ENCODE assay signal across 9 cellular contexts in genomic region chr13:75647126-75647784, GRCh38. TPM values are rescaled to one million over a fixed set of nuclear protein-coding genes. Genes with fewer than 3 reads are reported as not detected.
DNase-seq lines count a peak whose midpoint lies in the region; ATAC-seq and TF ChIP-seq lines count a peak whose summit lies in the region.
"Had no signal": no experiment of that assay in that cellular context is flagged by ENCODE, and none has a peak within 500 bp of the region (broad histone marks: within the 10 kb centered on the region; RNA-seq: fewer than 3 reads in every experiment).

No MANE protein-coding gene starts in this region.

- CTCF ChIA-PET in activated naive CD4-positive, alpha-beta T cell treated with anti-CD3 and anti-CD28 coated beads for 36 hours (lab: Charles Lee) = interaction anchor here (0.6 to 0.8 kb wide), 2 partner anchors 56 to 99 kb away, joined by 3 to 4 read pairs; no protein-coding TSS in a partner anchor

- no peak for TF ChIP-seq EP300 in upper lobe of left lung (IDR thresholded peaks at IDR 0.05)

- no peaks in the 10 kb centered on the region for H3K27me3 Mint-ChIP-seq in memory B cell
- H3K27me3 Mint-ChIP-seq in activated naive CD4-positive, alpha-beta T cell treated with anti-CD3 and anti-CD28 coated beads for 36 hours (ENCODE audit: low read depth) = no peaks in the 10 kb centered on the region
- H3K27me3 Mint-ChIP-seq in naive thymus-derived CD8-positive, alpha-beta T cell = no peaks in the 10 kb centered on the region

- peak; percentile 81 for ATAC-seq in GM18868 (IDR thresholded peaks at IDR 0.05; ENCODE audit: unreplicated experiment)
- ATAC-seq in GM21737 (IDR thresholded peaks at IDR 0.05; ENCODE audit: unreplicated experiment) = peak; percentile 82
- ATAC-seq in HG03378 (IDR thresholded peaks at IDR 0.05; ENCODE audit: unreplicated experiment) = peak; percentile 88
- ATAC-seq in memory B cell (ENCODE audit: low read depth) = peak; percentile 70
- ATAC-seq in upper lobe of left lung (ENCODE audit: low FRiP score in 2 of 2) = no peak
- ATAC-seq in aorta (ENCODE audit: low FRiP score) = no peak
- ATAC-seq in naive thymus-derived CD8-positive, alpha-beta T cell = no peak

- H3K27ac ChIP-seq in upper lobe of left lung = no peak overlapping the region
- no peak overlapping the region for H3K27ac ChIP-seq in aorta (ENCODE audit: low read depth in 1 of 2, low read length in 2 of 2)

- no peak for TF ChIP-seq POLR2A in upper lobe of left lung (IDR thresholded peaks at IDR 0.05)

- peaks cover 10% of the 10 kb centered on the region for H3K36me3 Mint-ChIP-seq in memory B cell
- peaks cover 1% of the 10 kb centered on the region for H3K36me3 Mint-ChIP-seq in activated naive CD4-positive, alpha-beta T cell treated with anti-CD3 and anti-CD28 coated beads for 36 hours (ENCODE audit: low read depth)
- peaks cover 5 to 13% (median 6%) of the 10 kb centered on the region in 3 donors for H3K36me3 Mint-ChIP-seq in naive thymus-derived CD8-positive, alpha-beta T cell

- H3K4me1 ChIP-seq in upper lobe of left lung (no peaks in the 10 kb centered on the region), aorta (ENCODE audit: control insufficient read depth in 1 of 2, insufficient read depth in 2 of 2, low read length in 2 of 2) (no peaks in the 10 kb centered on the region)

- no peaks in the 10 kb centered on the region for H3K27me3 ChIP-seq in upper lobe of left lung
- H3K27me3 ChIP-seq in aorta (ENCODE audit: control insufficient read depth in 1 of 2, insufficient read depth in 2 of 2, low read length in 1 of 2) = no peaks in the 10 kb centered on the region

- H3K9me3 Mint-ChIP-seq in memory B cell = no peaks in the 10 kb centered on the region
- no peaks in the 10 kb centered on the region for H3K9me3 Mint-ChIP-seq in activated naive CD4-positive, alpha-beta T cell treated with anti-CD3 and anti-CD28 coated beads for 36 hours
- no peaks in the 10 kb centered on the region for H3K9me3 Mint-ChIP-seq in naive thymus-derived CD8-positive, alpha-beta T cell

- no peak for DNase-seq in memory B cell (ENCODE audit: low spot score in 2 of 2)
- no peak for DNase-seq in upper lobe of left lung
- DNase-seq in aorta = no peak
- no peak for DNase-seq in activated naive CD4-positive, alpha-beta T cell treated with anti-CD3 and anti-CD28 coated beads for 36 hours
- no peak for DNase-seq in naive thymus-derived CD8-positive, alpha-beta T cell
- DNase-seq: effector CD8-positive, alpha-beta T cell had no signal

- peak overlapping the region; percentile 4 for H3K27ac Mint-ChIP-seq in memory B cell
- no peak overlapping the region for H3K27ac Mint-ChIP-seq in activated naive CD4-positive, alpha-beta T cell treated with anti-CD3 and anti-CD28 coated beads for 36 hours
- no peak overlapping the region for H3K27ac Mint-ChIP-seq in naive thymus-derived CD8-positive, alpha-beta T cell

- no peaks in the 10 kb centered on the region for H3K36me3 ChIP-seq in upper lobe of left lung
- H3K36me3 ChIP-seq in aorta (ENCODE audit: control insufficient read depth in 1 of 2, insufficient read depth in 2 of 2, low read length in 1 of 2) = peaks cover 0 to 3% of the 10 kb centered on the region in 2 donors

- H3K4me3 Mint-ChIP-seq in memory B cell = no peak overlapping the region
- no peak overlapping the region for H3K4me3 Mint-ChIP-seq in activated naive CD4-positive, alpha-beta T cell treated with anti-CD3 and anti-CD28 coated beads for 36 hours
- H3K4me3 Mint-ChIP-seq in naive thymus-derived CD8-positive, alpha-beta T cell = no peak overlapping the region

- WGBS in upper lobe of left lung, 2 donors = 83 to 91% methylated on average over 1 of the region's 1 CpG
- WGBS in aorta, 2 donors = 67 to 69% methylated on average over 1 of the region's 1 CpG

- H3K4me3 ChIP-seq in upper lobe of left lung (no peak overlapping the region), aorta (ENCODE audit: low read length in 2 of 2) (no peak overlapping the region)

- POLR2A ChIA-PET in naive thymus-derived CD8-positive, alpha-beta T cell (lab: Charles Lee) = no interaction called here

- TF ChIP-seq CTCF in upper lobe of left lung (IDR thresholded peaks at IDR 0.05) = no peak

- no peaks in the 10 kb centered on the region for H3K9me3 ChIP-seq in upper lobe of left lung
- no peaks in the 10 kb centered on the region for H3K9me3 ChIP-seq in aorta (ENCODE audit: control insufficient read depth, low read length)

- peaks cover 6% of the 10 kb centered on the region for H3K4me1 Mint-ChIP-seq in memory B cell
- H3K4me1 Mint-ChIP-seq in activated naive CD4-positive, alpha-beta T cell treated with anti-CD3 and anti-CD28 coated beads for 36 hours (ENCODE audit: low read depth) = peaks cover 7% of the 10 kb centered on the region
- peaks cover 0 to 7% (median 1%) of the 10 kb centered on the region in 4 donors for H3K4me1 Mint-ChIP-seq in naive thymus-derived CD8-positive, alpha-beta T cell

- intact Hi-C loops in aorta (cut with DNase I) = no loop called here
- intact Hi-C loops in activated naive CD4-positive, alpha-beta T cell treated with anti-CD3 and anti-CD28 coated beads for 36 hours (cut with micrococcal nuclease) = no loop called here

RNA-seq across cellular contexts. Expression of gene LMO7, which starts 11.1 kb away (rescaled TPM):
- total RNA-seq in upper lobe of left lung (1,000 to 10,000 TPM in 1 of 6 donors, 100 to 1,000 TPM in 5; 327 to 1,155 (median 811) TPM), aorta (10 to 100 TPM; 56.4 to 76.8 TPM)
- polyA plus RNA-seq in aorta = 10 to 100 TPM; 31.7 to 55.4 TPM
- total RNA-seq in activated naive CD4-positive, alpha-beta T cell treated with anti-CD3 and anti-CD28 coated beads for 36 hours = 10 to 100 TPM; 10.5 to 12.0 TPM
- 10 to 100 TPM; 65.3 to 66.1 TPM for total RNA-seq in naive thymus-derived CD8-positive, alpha-beta T cell
- polyA plus RNA-seq in naive thymus-derived CD8-positive, alpha-beta T cell = 10 to 100 TPM; 23.0 to 35.8 (median 33.1) TPM

Comparison
In these comparisons a context has a peak if more than half of its experiments do, and no peak if none do; other contexts are left out.
1. ATAC-seq: peak in GM18868 (single experiment), GM21737 (single experiment), HG03378 (single experiment) and memory B cell (single experiment); none in upper lobe of left lung (0 of 2), aorta (single experiment) and naive thymus-derived CD8-positive, alpha-beta T cell (0 of 2).
2. RNA of gene LMO7, which starts 11.1 kb away (total RNA-seq): 327 to 1,155 TPM in upper lobe of left lung, 56.4 to 76.8 TPM in aorta and 65.3 to 66.1 TPM in naive thymus-derived CD8-positive, alpha-beta T cell; 10.5 to 12.0 TPM in activated naive CD4-positive, alpha-beta T cell treated with anti-CD3 and anti-CD28 coated beads for 36 hours; every median in the first group is over 4 times any median in the second.